ENCODE assay signal across 24 cellular contexts in genomic region chr5:89307972-89308371, GRCh38.
"Had no signal": no experiment of that assay in that cellular context is flagged by ENCODE, and none has a peak within 500 bp of the region (broad histone marks: within the 10 kb centered on the region; RNA-seq: fewer than 3 reads in every experiment).

No MANE protein-coding gene starts in this region.

- H3K36me3 Mint-ChIP-seq: immature natural killer cell, mesothelial cell of epicardium, naive B cell, natural killer cell, type B pancreatic cell had no signal

- DNase-seq: hypothalamus; immature natural killer cell; islet precursor cell; left ventricle myocardium inferior; mesendoderm; naive B cell; natural killer cell; nephron progenitor cell; ovary; right lobe of liver; stimulated activated CD4-positive, alpha-beta T cell treated with anti-CD3 and anti-CD28 coated beads, Interleukin-12 subunit alpha, Interleukin-12 subunit beta, amount 100 ng/mL, for 4 hours; stimulated activated CD4-positive, alpha-beta T cell treated with anti-CD3 and anti-CD28 coated beads, Interleukin-15, amount 100 ng/mL, for 24 hours; stimulated activated CD4-positive, alpha-beta T cell treated with anti-CD3 and anti-CD28 coated beads, Interleukin-2, amount 100 ng/mL, for 24 hours; stimulated activated CD4-positive, alpha-beta T cell treated with anti-CD3 and anti-CD28 coated beads, Interleukin-4, amount 100 ng/mL, for 1 hour; stimulated activated naive CD4-positive, alpha-beta T cell treated with Interleukin-2 at 50 U/mL for 16 hours; stimulated activated naive CD8-positive, alpha-beta T cell treated with anti-CD3 and anti-CD28 coated beads, Interleukin-15, amount 100 ng/mL, for 72 hours; substantia nigra; uterus had no signal

- ATAC-seq: natural killer cell, right lobe of liver had no signal

- H3K9me3 Mint-ChIP-seq: immature natural killer cell, nephron progenitor cell, type B pancreatic cell had no signal

- H3K4me3 Mint-ChIP-seq: immature natural killer cell; mesothelial cell of epicardium; natural killer cell; nephron progenitor cell; stimulated activated naive CD8-positive, alpha-beta T cell treated with anti-CD3 and anti-CD28 coated beads, Interleukin-15, amount 100 ng/mL, for 72 hours; type B pancreatic cell had no signal

- H3K4me3 ChIP-seq: left ventricle myocardium inferior, lung, ovary, right atrium auricular region, right lobe of liver, tibial nerve, uterus had no signal

- H3K27me3 ChIP-seq: ovary, right atrium auricular region, right lobe of liver, tibial nerve, uterus had no signal

- H3K4me1 Mint-ChIP-seq: mesothelial cell of epicardium had no signal

- H3K4me1 ChIP-seq: left ventricle myocardium inferior, right atrium auricular region, right lobe of liver, tibial nerve, uterus had no signal

- H3K27ac ChIP-seq: left ventricle myocardium inferior, ovary, right atrium auricular region, right lobe of liver, tibial nerve, uterus had no signal

- H3K27ac Mint-ChIP-seq: mesothelial cell of epicardium; nephron progenitor cell; progenitor cell of endocrine pancreas; stimulated activated naive CD8-positive, alpha-beta T cell treated with anti-CD3 and anti-CD28 coated beads, Interleukin-15, amount 100 ng/mL, for 72 hours; type B pancreatic cell had no signal

- H3K27me3 Mint-ChIP-seq: naive B cell; progenitor cell of endocrine pancreas; stimulated activated naive CD8-positive, alpha-beta T cell treated with anti-CD3 and anti-CD28 coated beads, Interleukin-15, amount 100 ng/mL, for 72 hours; type B pancreatic cell had no signal

- H3K36me3 ChIP-seq: left ventricle myocardium inferior, ovary, right atrium auricular region, right lobe of liver, tibial nerve, uterus had no signal
